In the genomic region with DNA sequence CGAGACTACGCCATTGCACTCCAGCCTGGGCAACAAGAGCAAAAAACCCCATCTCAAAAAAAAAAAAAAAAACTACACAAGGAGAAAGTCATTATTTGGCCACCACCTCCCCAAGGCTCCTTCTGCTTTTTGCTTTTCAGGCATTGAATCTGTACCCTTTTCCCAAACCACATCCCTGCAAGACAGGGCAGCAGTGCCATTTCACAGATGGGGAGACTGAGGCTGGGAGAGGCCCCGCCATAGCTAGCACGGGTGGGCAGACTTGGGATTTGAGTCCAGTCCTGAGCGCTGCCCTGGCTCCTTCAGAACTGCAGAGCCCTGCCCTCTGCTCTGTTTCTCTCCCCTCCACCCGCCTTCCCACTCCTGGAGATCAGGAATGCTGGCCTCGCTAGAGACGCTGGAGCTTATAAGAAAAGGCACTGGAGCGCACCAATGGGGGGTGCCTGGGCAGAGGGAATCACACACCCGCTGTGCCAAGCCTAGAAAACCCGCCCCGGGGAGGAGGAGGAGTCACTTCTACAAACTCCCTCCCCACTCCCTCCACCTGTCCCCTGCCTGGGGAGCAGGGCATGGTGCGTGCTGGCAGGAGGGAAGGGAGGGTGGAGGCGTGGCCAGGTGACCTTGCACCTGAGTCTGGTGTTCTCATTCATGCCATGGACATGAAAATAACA, we compare ENCODE assay signal across 1 cellular context.
TF ChIP-seq lines count a peak whose summit lies in the region.

No MANE protein-coding gene starts in this region.

TF ChIP-seq in HEK293, 187 proteins besides CTCF, POLR2A, EP300 and RAD21 (continued from another document):
- TF ChIP-seq GLIS1 (tag by site-specific recombination; IDR thresholded peaks at IDR 0.05) (peak; percentile 19; the same call in 1 of the 2 replicates), ZNF335 (tag by site-specific recombination; conservative IDR thresholded peaks at IDR 0.05) (no peak), ZNF544 (tag by site-specific recombination; IDR thresholded peaks at IDR 0.05) (no peak), ZBTB7A (tag by site-specific recombination; IDR thresholded peaks at IDR 0.05; ENCODE audit: low read depth) (no peak), SP2 (tag by site-specific recombination; IDR thresholded peaks at IDR 0.05) (peak; percentile 40), ZNF707 (tag by site-specific recombination; IDR thresholded peaks at IDR 0.05) (no peak), ZNF658 (tag by site-specific recombination; IDR thresholded peaks at IDR 0.05) (no peak), MYNN (tag by site-specific recombination; IDR thresholded peaks at IDR 0.05; ENCODE audit: borderline replicate concordance) (no peak), ZNF548 (tag by site-specific recombination; IDR thresholded peaks at IDR 0.05) (no peak), ZNF292 (tag by site-specific recombination; IDR thresholded peaks at IDR 0.05; ENCODE audit: borderline replicate concordance, low read depth) (no peak), SP7 (tag by site-specific recombination; IDR thresholded peaks at IDR 0.05) (peak; percentile 17; the same call in 1 of the 2 replicates), ZBTB48 (tag by site-specific recombination; IDR thresholded peaks at IDR 0.05) (no peak), YY2 (tag by site-specific recombination; IDR thresholded peaks at IDR 0.05) (no peak), KLF9 (tag by site-specific recombination; IDR thresholded peaks at IDR 0.05; ENCODE audit: low read depth) (no peak), ZNF549 (tag by site-specific recombination; IDR thresholded peaks at IDR 0.05) (no peak), SALL2 (tag by site-specific recombination; IDR thresholded peaks at IDR 0.05; ENCODE audit: borderline replicate concordance) (no peak), IKZF3 (tag by site-specific recombination; IDR thresholded peaks at IDR 0.05) (0 out of 2 replicates have a peak, but pooled peaks have one; percentile 17), SP3 (tag by site-specific recombination; IDR thresholded peaks at IDR 0.05) (0 out of 2 replicates have a peak, but pooled peaks have one; percentile 15), ZBTB20 (tag by site-specific recombination; IDR thresholded peaks at IDR 0.05) (no peak), ZFP69B (tag by site-specific recombination; IDR thresholded peaks at IDR 0.05) (no peak), FEZF1 (tag by site-specific recombination; IDR thresholded peaks at IDR 0.05) (no peak), HOXA7 (CRISPR knock-in tag; IDR thresholded peaks at IDR 0.05; ENCODE audit: borderline replicate concordance) (no peak)
- TF ChIP-seq, protein P1, sequence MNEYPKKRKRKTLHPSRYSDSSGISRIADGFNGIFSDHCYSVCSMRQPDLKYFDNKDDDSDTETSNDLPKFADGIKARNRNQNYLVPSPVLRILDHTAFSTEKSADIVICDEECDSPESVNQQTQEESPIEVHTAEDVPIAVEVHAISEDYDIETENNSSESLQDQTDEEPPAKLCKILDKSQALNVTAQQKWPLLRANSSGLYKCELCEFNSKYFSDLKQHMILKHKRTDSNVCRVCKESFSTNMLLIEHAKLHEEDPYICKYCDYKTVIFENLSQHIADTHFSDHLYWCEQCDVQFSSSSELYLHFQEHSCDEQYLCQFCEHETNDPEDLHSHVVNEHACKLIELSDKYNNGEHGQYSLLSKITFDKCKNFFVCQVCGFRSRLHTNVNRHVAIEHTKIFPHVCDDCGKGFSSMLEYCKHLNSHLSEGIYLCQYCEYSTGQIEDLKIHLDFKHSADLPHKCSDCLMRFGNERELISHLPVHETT (tag by site-specific recombination; IDR thresholded peaks at IDR 0.05) = no peak
- TF ChIP-seq, protein P2, sequence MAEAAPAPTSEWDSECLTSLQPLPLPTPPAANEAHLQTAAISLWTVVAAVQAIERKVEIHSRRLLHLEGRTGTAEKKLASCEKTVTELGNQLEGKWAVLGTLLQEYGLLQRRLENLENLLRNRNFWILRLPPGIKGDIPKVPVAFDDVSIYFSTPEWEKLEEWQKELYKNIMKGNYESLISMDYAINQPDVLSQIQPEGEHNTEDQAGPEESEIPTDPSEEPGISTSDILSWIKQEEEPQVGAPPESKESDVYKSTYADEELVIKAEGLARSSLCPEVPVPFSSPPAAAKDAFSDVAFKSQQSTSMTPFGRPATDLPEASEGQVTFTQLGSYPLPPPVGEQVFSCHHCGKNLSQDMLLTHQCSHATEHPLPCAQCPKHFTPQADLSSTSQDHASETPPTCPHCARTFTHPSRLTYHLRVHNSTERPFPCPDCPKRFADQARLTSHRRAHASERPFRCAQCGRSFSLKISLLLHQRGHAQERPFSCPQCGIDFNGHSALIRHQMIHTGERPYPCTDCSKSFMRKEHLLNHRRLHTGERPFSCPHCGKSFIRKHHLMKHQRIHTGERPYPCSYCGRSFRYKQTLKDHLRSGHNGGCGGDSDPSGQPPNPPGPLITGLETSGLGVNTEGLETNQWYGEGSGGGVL (tag by site-specific recombination; IDR thresholded peaks at IDR 0.05) = peak; percentile 50
- TF ChIP-seq, protein P3, sequence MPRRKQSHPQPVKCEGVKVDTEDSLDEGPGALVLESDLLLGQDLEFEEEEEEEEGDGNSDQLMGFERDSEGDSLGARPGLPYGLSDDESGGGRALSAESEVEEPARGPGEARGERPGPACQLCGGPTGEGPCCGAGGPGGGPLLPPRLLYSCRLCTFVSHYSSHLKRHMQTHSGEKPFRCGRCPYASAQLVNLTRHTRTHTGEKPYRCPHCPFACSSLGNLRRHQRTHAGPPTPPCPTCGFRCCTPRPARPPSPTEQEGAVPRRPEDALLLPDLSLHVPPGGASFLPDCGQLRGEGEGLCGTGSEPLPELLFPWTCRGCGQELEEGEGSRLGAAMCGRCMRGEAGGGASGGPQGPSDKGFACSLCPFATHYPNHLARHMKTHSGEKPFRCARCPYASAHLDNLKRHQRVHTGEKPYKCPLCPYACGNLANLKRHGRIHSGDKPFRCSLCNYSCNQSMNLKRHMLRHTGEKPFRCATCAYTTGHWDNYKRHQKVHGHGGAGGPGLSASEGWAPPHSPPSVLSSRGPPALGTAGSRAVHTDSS (tag by site-specific recombination; IDR thresholded peaks at IDR 0.05) = no peak
- TF ChIP-seq, protein P4, sequence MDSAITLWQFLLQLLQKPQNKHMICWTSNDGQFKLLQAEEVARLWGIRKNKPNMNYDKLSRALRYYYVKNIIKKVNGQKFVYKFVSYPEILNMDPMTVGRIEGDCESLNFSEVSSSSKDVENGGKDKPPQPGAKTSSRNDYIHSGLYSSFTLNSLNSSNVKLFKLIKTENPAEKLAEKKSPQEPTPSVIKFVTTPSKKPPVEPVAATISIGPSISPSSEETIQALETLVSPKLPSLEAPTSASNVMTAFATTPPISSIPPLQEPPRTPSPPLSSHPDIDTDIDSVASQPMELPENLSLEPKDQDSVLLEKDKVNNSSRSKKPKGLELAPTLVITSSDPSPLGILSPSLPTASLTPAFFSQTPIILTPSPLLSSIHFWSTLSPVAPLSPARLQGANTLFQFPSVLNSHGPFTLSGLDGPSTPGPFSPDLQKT (IDR thresholded peaks at IDR 0.05; ENCODE audit: borderline replicate concordance, low read depth, low read length) = no peak
- TF ChIP-seq, protein P5, sequence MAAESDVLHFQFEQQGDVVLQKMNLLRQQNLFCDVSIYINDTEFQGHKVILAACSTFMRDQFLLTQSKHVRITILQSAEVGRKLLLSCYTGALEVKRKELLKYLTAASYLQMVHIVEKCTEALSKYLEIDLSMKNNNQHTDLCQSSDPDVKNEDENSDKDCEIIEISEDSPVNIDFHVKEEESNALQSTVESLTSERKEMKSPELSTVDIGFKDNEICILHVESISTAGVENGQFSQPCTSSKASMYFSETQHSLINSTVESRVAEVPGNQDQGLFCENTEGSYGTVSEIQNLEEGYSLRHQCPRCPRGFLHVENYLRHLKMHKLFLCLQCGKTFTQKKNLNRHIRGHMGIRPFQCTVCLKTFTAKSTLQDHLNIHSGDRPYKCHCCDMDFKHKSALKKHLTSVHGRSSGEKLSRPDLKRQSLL (tag by site-specific recombination; IDR thresholded peaks at IDR 0.05) = peak; percentile 66; the same call in 1 of the 2 replicates
- TF ChIP-seq, protein P6, sequence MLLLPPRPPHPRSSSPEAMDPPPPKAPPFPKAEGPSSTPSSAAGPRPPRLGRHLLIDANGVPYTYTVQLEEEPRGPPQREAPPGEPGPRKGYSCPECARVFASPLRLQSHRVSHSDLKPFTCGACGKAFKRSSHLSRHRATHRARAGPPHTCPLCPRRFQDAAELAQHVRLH (tag by site-specific recombination; IDR thresholded peaks at IDR 0.05) = no peak
